In the genomic region with DNA sequence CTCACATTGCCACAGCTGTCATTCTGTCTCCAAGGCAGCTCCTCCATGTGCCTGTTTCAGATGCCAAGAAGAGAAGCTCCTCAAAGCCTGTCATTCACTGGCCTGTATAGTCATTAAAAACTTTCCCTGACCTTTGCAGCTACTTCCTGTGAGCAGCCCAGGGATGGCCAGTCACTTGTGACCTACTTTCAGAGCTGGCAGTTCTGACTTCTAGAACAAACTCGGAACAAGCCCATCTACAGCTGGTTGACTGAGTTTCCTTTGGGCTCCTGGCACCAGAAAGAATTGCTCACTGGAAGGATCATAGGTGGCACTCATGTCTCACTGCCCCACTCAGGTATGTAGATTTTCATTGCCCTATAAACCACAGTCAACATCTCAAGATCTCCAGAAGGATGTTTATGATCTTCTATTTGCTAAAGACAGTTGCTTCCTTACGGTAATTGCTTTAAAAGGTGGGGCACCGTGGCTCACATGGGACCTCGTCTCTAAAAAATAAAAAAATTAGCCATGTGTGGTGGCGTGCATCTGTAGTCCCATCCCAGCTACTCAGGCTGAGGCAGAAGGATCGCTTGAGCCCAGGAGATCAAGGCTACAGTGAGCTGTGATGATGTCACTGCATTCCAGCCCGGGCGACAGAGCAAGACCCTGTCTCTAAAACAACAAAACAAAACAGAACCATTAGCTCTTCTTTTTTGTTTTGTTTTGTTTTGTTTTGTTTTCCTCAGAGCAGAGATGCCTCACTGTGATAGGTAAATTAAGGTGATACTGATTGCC, we compare ENCODE assay signal across 11 cellular contexts. TPM values are rescaled to one million over a fixed set of nuclear protein-coding genes. Genes with fewer than 3 reads are reported as not detected.
DNase-seq lines count a peak whose midpoint lies in the region; ATAC-seq, FAIRE-seq and TF ChIP-seq lines count a peak whose summit lies in the region.
"Had no signal": no experiment of that assay in that cellular context is flagged by ENCODE, and none has a peak within 500 bp of the region (broad histone marks: within the 10 kb centered on the region; RNA-seq: fewer than 3 reads in every experiment).

No MANE protein-coding gene starts in this region.

- H3K9ac ChIP-seq in PC-3 (ENCODE audit: low read length): 0 out of 2 replicates have a peak overlapping the region, but pooled peaks have one; percentile 2

- CTCF ChIA-PET in PC-3 (lab: Charles Lee): interaction anchor here (0.6 to 1.6 kb wide), 5 partner anchors 26 to 96 kb away, joined by 3 to 7 read pairs (median 4); no protein-coding TSS in a partner anchor

- no peaks in the 10 kb centered on the region for H3K27me3 ChIP-seq in PC-3 (ENCODE audit: low read length)
- H3K27me3 ChIP-seq in hepatocyte: no peaks in the 10 kb centered on the region
- H3K27me3 ChIP-seq in dorsolateral prefrontal cortex: no peaks in the 10 kb centered on the region
- H3K27me3 ChIP-seq: breast epithelium, suprapubic skin had no signal

- no peak for TF ChIP-seq CTCF in PC-3 (conservative IDR thresholded peaks at IDR 0.05; ENCODE audit: low read depth, low read length)
- no peak for TF ChIP-seq CTCF in hepatocyte (IDR thresholded peaks at IDR 0.05; ENCODE audit: poor library complexity)
- TF ChIP-seq CTCF in dorsolateral prefrontal cortex (IDR thresholded peaks at IDR 0.05 in 54 of 56, conservative IDR thresholded peaks at IDR 0.05 in 2 of 56; ENCODE audit: low read depth in 1 of 56, partially characterized antibody in 56 of 56): no peak

- DNase-seq in PC-3 (peak; percentile 90), hepatocyte (ENCODE audit: low spot score) (peak; percentile 41), sciatic nerve (ENCODE audit: low spot score) (no peak), occipital lobe (lab: John Stamatoyannopoulos, UW) (no peak), H54 (ENCODE audit: insufficient read length, low spot score) (no peak), dorsolateral prefrontal cortex (no peak)
- DNase-seq: NCI-H748 treated with DMSO at 0.1 percent for 48 hours had no signal

- H3K9me2 ChIP-seq in PC-3 (replicated peaks; ENCODE audit: low read length) (no peaks in the 10 kb centered on the region), hepatocyte (replicated peaks; ENCODE audit: insufficient read depth) (no peaks in the 10 kb centered on the region)

- POLR2A ChIA-PET in PC-3 (lab: Charles Lee; ENCODE audit: unreplicated experiment): interaction anchor here (0.6 to 1.0 kb wide), 5 partner anchors 24 to 87 kb away, joined by 3 to 9 read pairs (median 4); no protein-coding TSS in a partner anchor

- peak; percentile 67 for ATAC-seq in GM18909 (IDR thresholded peaks at IDR 0.05; ENCODE audit: poor library complexity, unreplicated experiment)
- ATAC-seq in PC-3: peak; percentile 80
- ATAC-seq in sciatic nerve: peak; percentile 67
- ATAC-seq in GM19035 (IDR thresholded peaks at IDR 0.05; ENCODE audit: unreplicated experiment): no peak

- H3K79me2 ChIP-seq in PC-3 (ENCODE audit: low read length) (no peaks in the 10 kb centered on the region), hepatocyte (no peaks in the 10 kb centered on the region)

- no peak for FAIRE-seq in H54 (lab: Jason Lieb, UNC)

- BruUV-seq in PC-3 (replicated peaks; lab: Mats Ljungman, UMichigan): TSS peak; percentile 88

- peak overlapping the region; percentile 53 for H3K27ac ChIP-seq in PC-3 (ENCODE audit: low read length)
- peak overlapping the region; percentile 59 for H3K27ac ChIP-seq in hepatocyte
- H3K27ac ChIP-seq in dorsolateral prefrontal cortex: peak overlapping the region in 6 of 59 donors; percentile 0 to 33 (median 12)
- H3K27ac ChIP-seq: suprapubic skin had no signal

- peak overlapping the region; percentile 42; the same call in 1 of the 2 replicates for H2AFZ ChIP-seq in PC-3 (ENCODE audit: low read length)
- peak overlapping the region; percentile 30 for H2AFZ ChIP-seq in hepatocyte

- peak overlapping the region; percentile 8; the same call in 1 of the 2 replicates for H3K4me3 ChIP-seq in PC-3 (ENCODE audit: low read length)
- H3K4me3 ChIP-seq in hepatocyte: no peak overlapping the region
- no peak overlapping the region for H3K4me3 ChIP-seq in dorsolateral prefrontal cortex
- H3K4me3 ChIP-seq: breast epithelium, suprapubic skin had no signal

- no peaks in the 10 kb centered on the region for H3F3A ChIP-seq in PC-3 (ENCODE audit: low read length, unreplicated experiment)

- H4K20me1 ChIP-seq in PC-3 (ENCODE audit: low read length) (no peaks in the 10 kb centered on the region), hepatocyte (ENCODE audit: insufficient read depth, poor library complexity, severe bottlenecking) (no peaks in the 10 kb centered on the region)

- H3K4me1 ChIP-seq in PC-3 (ENCODE audit: insufficient read depth, low read length) (peaks cover 45% of the 10 kb centered on the region), hepatocyte (ENCODE audit: insufficient read depth) (peaks cover 32% of the 10 kb centered on the region)
- H3K4me1 ChIP-seq: breast epithelium had no signal

- H3K36me3 ChIP-seq in PC-3 (ENCODE audit: low read depth, low read length): no peaks in the 10 kb centered on the region
- no peaks in the 10 kb centered on the region for H3K36me3 ChIP-seq in hepatocyte (replicated peaks; ENCODE audit: insufficient read depth, low read depth)
- H3K36me3 ChIP-seq: breast epithelium, suprapubic skin had no signal

- intact Hi-C loops in PC-3 (cut with micrococcal nuclease) (loop anchor here (1.0 kb wide), 3 partner anchors 11 to 39 kb away; a partner anchor contains a TSS), sciatic nerve (cut with DNase I) (no loop called here), dorsolateral prefrontal cortex (cut with DNase I) (no loop called here)

- no peaks in the 10 kb centered on the region for H3K9me3 ChIP-seq in PC-3 (ENCODE audit: low read length)
- H3K9me3 ChIP-seq in hepatocyte (ENCODE audit: low read depth): no peaks in the 10 kb centered on the region
- H3K9me3 ChIP-seq: breast epithelium, suprapubic skin had no signal

- WGBS in hepatocyte (ENCODE audit: low lambda C conversion rate, missing lambda C conversion rate): 41% methylated on average over 8 of the region's 8 CpGs

- no peak for TF ChIP-seq POLR2A in H54 (IDR thresholded peaks at IDR 0.05; ENCODE audit: low read depth, low read length)

- H3K4me2 ChIP-seq in PC-3 (ENCODE audit: low read length) (peak overlapping the region; percentile 64), hepatocyte (peak overlapping the region; percentile 42)

RNA-seq across cellular contexts. Expression of a gene that starts 11.2 kb away (rescaled TPM):
- total RNA-seq in PC-3 (2014; rRNA removed) (69.4 and 101 TPM in 2 replicates), hepatocyte (107 and 131 TPM in 2 replicates), sciatic nerve (124 TPM), occipital lobe (146 TPM), dorsolateral prefrontal cortex (10 to 100 TPM; 47.4 to 93.2 (median 65.7) TPM)
- polyA plus RNA-seq in hepatocyte: 18.3 and 20.5 TPM in 2 replicates

Comparison
In these comparisons a context has a peak if more than half of its experiments do, and no peak if none do; other contexts are left out.
1. DNase-seq: peak in PC-3 (single experiment) and hepatocyte (single experiment); none in sciatic nerve (single experiment), occipital lobe (single experiment), H54 (single experiment) and dorsolateral prefrontal cortex (0 of 10).